Comparison of ENCODE assay signal across 9 cellular contexts in genomic region chr6:108118359-108118724, GRCh38. TPM values are rescaled to one million over a fixed set of nuclear protein-coding genes. Genes with fewer than 3 reads are reported as not detected.
A peak's percentile ranks its signal among the peaks of the same experiment; 100 is the strongest.
DNase-seq lines count a peak whose midpoint lies in the region; ATAC-seq, FAIRE-seq and TF ChIP-seq lines count a peak whose summit lies in the region.
"Had no signal": no experiment of that assay in that cellular context is flagged by ENCODE, and none has a peak within 500 bp of the region (broad histone marks: within the 10 kb centered on the region; RNA-seq: fewer than 3 reads in every experiment).

No MANE protein-coding gene starts in this region.

- H3K36me3 Mint-ChIP-seq in mesothelial cell of epicardium: no peaks in the 10 kb centered on the region

- H3K4me1 ChIP-seq in heart left ventricle (peaks cover 0 to 53% (median 40%) of the 10 kb centered on the region in 12 donors), upper lobe of right lung (peaks cover 45% of the 10 kb centered on the region)

- no peak for TF ChIP-seq CTCF in heart left ventricle (IDR thresholded peaks at IDR 0.05)
- TF ChIP-seq CTCF in astrocyte of the spinal cord (IDR thresholded peaks at IDR 0.05; ENCODE audit: low read depth, low read length): no peak
- no peak for TF ChIP-seq CTCF in mesothelial cell of epicardium (IDR thresholded peaks at IDR 0.05; ENCODE audit: unreplicated experiment)
- TF ChIP-seq CTCF in upper lobe of right lung (IDR thresholded peaks at IDR 0.05): no peak

- H3K27ac Mint-ChIP-seq in mesothelial cell of epicardium: no peak overlapping the region

- intact Hi-C loops in heart left ventricle (cut with DNase I): loop anchor here in 6 of 10 donors (10.0 kb wide), 2 partner anchors 136 to 376 kb away; no protein-coding TSS in a partner anchor
- intact Hi-C loops in Right ventricle myocardium inferior (cut with DNase I): loop anchor here (5.0 kb wide), 1 partner anchor 54 kb away; no protein-coding TSS in a partner anchor
- intact Hi-C loops in upper lobe of right lung (cut with DNase I): loop anchor here (10.0 kb wide), 2 partner anchors 376 to 406 kb away; no protein-coding TSS in a partner anchor

- H3K36me3 ChIP-seq in heart left ventricle: no peaks in the 10 kb centered on the region
- no peaks in the 10 kb centered on the region for H3K36me3 ChIP-seq in upper lobe of right lung

- H3K9me3 Mint-ChIP-seq in mesothelial cell of epicardium: no peaks in the 10 kb centered on the region

- H3K4me3 Mint-ChIP-seq in mesothelial cell of epicardium: peak overlapping the region; percentile 72

- H3K27ac ChIP-seq in heart left ventricle: no peak overlapping the region
- no peak overlapping the region for H3K27ac ChIP-seq in upper lobe of right lung

- H3K4me1 Mint-ChIP-seq in mesothelial cell of epicardium: peaks cover 42% of the 10 kb centered on the region

- ATAC-seq in heart left ventricle (no peak), Right ventricle myocardium inferior (no peak), upper lobe of right lung (no peak)

- TF ChIP-seq POLR2A in heart left ventricle (IDR thresholded peaks at IDR 0.05): no peak

- H3K9me3 ChIP-seq in heart left ventricle: no peaks in the 10 kb centered on the region
- H3K9me3 ChIP-seq in upper lobe of right lung: no peaks in the 10 kb centered on the region

- H3K27me3 ChIP-seq in heart left ventricle: peaks cover 39 to 99% (median 84%) of the 10 kb centered on the region in 9 donors
- H3K27me3 ChIP-seq in upper lobe of right lung: peaks cover 93% of the 10 kb centered on the region

- FAIRE-seq in RCC 7860 (lab: Jason Lieb, UNC): no peak

- no peak for DNase-seq in heart left ventricle
- no peak for DNase-seq in Right ventricle myocardium inferior (ENCODE audit: missing footprints)
- DNase-seq in astrocyte of the spinal cord (ENCODE audit: low read depth, low spot score): no peak
- DNase-seq in mesothelial cell of epicardium (ENCODE audit: low spot score in 2 of 2, unreplicated experiment in 2 of 2): no peak
- DNase-seq in upper lobe of right lung: no peak
- DNase-seq in C1 segment of cervical spinal cord (lab: John Stamatoyannopoulos, UW): no peak
- DNase-seq in RCC 7860 (ENCODE audit: low spot score): no peak
- DNase-seq in SHP77 (lab: John Stamatoyannopoulos, UW): no peak

- peak overlapping the region; percentile 60 to 81 (median 66) for H3K4me3 ChIP-seq in heart left ventricle
- peak overlapping the region; percentile 52 for H3K4me3 ChIP-seq in astrocyte of the spinal cord (ENCODE audit: low read depth, low read length)
- H3K4me3 ChIP-seq in upper lobe of right lung: peak overlapping the region; percentile 81

- WGBS in heart left ventricle, 4 donors: 1 to 3% (median 1%) methylated on average over 16 to 45 of the region's 45 CpGs

- peaks cover 97% of the 10 kb centered on the region for H3K27me3 Mint-ChIP-seq in mesothelial cell of epicardium (ENCODE audit: low read depth)

- in situ Hi-C loops in astrocyte of the spinal cord (cut with HindIII; ENCODE audit: low sequenced_read_pairs): no loop called here

RNA-seq across cellular contexts. Expression of gene OSTM1, which starts 43.8 kb away (rescaled TPM):
- total RNA-seq in heart left ventricle: 10 to 100 TPM; 29.3 to 69.3 (median 45.3) TPM
- polyA plus RNA-seq in heart left ventricle: 10 to 100 TPM; 19.0 to 30.1 TPM
- total RNA-seq in Right ventricle myocardium inferior: 34.8 TPM
- 11.9 to 16.8 TPM (median 14.4 TPM) in 3 replicates for total RNA-seq in mesothelial cell of epicardium
- 59.3 TPM for total RNA-seq in upper lobe of right lung

RNA-seq across cellular contexts. Expression of gene NR2E1, which starts 47.5 kb away (rescaled TPM):
- total RNA-seq in heart left ventricle (not detected), Right ventricle myocardium inferior (not detected), mesothelial cell of epicardium (not detected in 3 replicates), upper lobe of right lung (not detected)
- polyA plus RNA-seq in heart left ventricle: not detected
- total RNA-seq: T-helper 1 cell treated with Interleukin-12 subunit alpha and Interleukin-12 subunit beta and Interleukin-4 antibody, amounts not matched to agents 30 ng/mL and 1 ng/mL, for 36 hours had no signal
